In genomic region chr1:153307221-153307600, GRCh38 we compare ENCODE assay signal across 1 cellular context.
TF ChIP-seq lines count a peak whose summit lies in the region.

No MANE protein-coding gene starts in this region.

TF ChIP-seq in IMR-90, 13 proteins besides CTCF, POLR2A, EP300 and RAD21:
- TF ChIP-seq ELK1 (IDR thresholded peaks at IDR 0.05; ENCODE audit: borderline replicate concordance, low read depth, low read length): no peak
- no peak for TF ChIP-seq SMC3 (IDR thresholded peaks at IDR 0.05; ENCODE audit: low read depth, low read length)
